In genomic region chr21:38355992-38356781, GRCh38 we compare ENCODE assay signal across 1 cellular context.
TF ChIP-seq lines count a peak whose summit lies in the region.

No MANE protein-coding gene starts in this region.

TF ChIP-seq in HepG2, 621 proteins besides CTCF, POLR2A, EP300 and RAD21 (continued from another document):
- TF ChIP-seq THAP11 (CRISPR knock-in tag; IDR thresholded peaks at IDR 0.05), result no peak
- TF ChIP-seq NFATC3 (CRISPR knock-in tag; IDR thresholded peaks at IDR 0.05), result no peak
- TF ChIP-seq MAZ (IDR thresholded peaks at IDR 0.05; ENCODE audit: borderline replicate concordance, low read depth, low read length), result 0 out of 2 replicates have a peak, but pooled peaks have one; percentile 43
- no peak for TF ChIP-seq MAZ (CRISPR knock-in tag; IDR thresholded peaks at IDR 0.05; ENCODE audit: low read depth)
- peak; percentile 62; the same call in 1 of the 2 replicates for TF ChIP-seq KDM2A (CRISPR knock-in tag; IDR thresholded peaks at IDR 0.05; ENCODE audit: borderline replicate concordance, low read depth)
- TF ChIP-seq, protein P1, sequence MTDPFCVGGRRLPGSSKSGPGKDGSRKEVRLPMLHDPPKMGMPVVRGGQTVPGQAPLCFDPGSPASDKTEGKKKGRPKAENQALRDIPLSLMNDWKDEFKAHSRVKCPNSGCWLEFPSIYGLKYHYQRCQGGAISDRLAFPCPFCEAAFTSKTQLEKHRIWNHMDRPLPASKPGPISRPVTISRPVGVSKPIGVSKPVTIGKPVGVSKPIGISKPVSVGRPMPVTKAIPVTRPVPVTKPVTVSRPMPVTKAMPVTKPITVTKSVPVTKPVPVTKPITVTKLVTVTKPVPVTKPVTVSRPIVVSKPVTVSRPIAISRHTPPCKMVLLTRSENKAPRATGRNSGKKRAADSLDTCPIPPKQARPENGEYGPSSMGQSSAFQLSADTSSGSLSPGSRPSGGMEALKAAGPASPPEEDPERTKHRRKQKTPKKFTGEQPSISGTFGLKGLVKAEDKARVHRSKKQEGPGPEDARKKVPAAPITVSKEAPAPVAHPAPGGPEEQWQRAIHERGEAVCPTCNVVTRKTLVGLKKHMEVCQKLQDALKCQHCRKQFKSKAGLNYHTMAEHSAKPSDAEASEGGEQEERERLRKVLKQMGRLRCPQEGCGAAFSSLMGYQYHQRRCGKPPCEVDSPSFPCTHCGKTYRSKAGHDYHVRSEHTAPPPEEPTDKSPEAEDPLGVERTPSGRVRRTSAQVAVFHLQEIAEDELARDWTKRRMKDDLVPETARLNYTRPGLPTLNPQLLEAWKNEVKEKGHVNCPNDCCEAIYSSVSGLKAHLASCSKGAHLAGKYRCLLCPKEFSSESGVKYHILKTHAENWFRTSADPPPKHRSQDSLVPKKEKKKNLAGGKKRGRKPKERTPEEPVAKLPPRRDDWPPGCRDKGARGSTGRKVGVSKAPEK (CRISPR knock-in tag; IDR thresholded peaks at IDR 0.05; ENCODE audit: borderline replicate concordance), result no peak
- TF ChIP-seq PLRG1 (conservative IDR thresholded peaks at IDR 0.05), result no peak
- no peak for TF ChIP-seq KLF9 (CRISPR knock-in tag; IDR thresholded peaks at IDR 0.05; ENCODE audit: low read depth)
- TF ChIP-seq ZNF691 (CRISPR knock-in tag; IDR thresholded peaks at IDR 0.05; ENCODE audit: borderline replicate concordance, low read depth), result no peak
- TF ChIP-seq ZNF768 (CRISPR knock-in tag; IDR thresholded peaks at IDR 0.05), result peak; percentile 22; the same call in 1 of the 2 replicates
- TF ChIP-seq, protein P2, sequence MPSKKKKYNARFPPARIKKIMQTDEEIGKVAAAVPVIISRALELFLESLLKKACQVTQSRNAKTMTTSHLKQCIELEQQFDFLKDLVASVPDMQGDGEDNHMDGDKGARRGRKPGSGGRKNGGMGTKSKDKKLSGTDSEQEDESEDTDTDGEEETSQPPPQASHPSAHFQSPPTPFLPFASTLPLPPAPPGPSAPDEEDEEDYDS (CRISPR knock-in tag; IDR thresholded peaks at IDR 0.05), result no peak
- TF ChIP-seq SP4 (CRISPR knock-in tag; IDR thresholded peaks at IDR 0.05), result no peak
- no peak for TF ChIP-seq TCF12 (IDR thresholded peaks at IDR 0.05)
- TF ChIP-seq TCF12 (CRISPR knock-in tag; IDR thresholded peaks at IDR 0.05), result no peak
- TF ChIP-seq GABPB1 (CRISPR knock-in tag; IDR thresholded peaks at IDR 0.05), result 0 out of 2 replicates have a peak, but pooled peaks have one; percentile 23
